Comparison of ENCODE assay signal across 8 cellular contexts in the genomic region with DNA sequence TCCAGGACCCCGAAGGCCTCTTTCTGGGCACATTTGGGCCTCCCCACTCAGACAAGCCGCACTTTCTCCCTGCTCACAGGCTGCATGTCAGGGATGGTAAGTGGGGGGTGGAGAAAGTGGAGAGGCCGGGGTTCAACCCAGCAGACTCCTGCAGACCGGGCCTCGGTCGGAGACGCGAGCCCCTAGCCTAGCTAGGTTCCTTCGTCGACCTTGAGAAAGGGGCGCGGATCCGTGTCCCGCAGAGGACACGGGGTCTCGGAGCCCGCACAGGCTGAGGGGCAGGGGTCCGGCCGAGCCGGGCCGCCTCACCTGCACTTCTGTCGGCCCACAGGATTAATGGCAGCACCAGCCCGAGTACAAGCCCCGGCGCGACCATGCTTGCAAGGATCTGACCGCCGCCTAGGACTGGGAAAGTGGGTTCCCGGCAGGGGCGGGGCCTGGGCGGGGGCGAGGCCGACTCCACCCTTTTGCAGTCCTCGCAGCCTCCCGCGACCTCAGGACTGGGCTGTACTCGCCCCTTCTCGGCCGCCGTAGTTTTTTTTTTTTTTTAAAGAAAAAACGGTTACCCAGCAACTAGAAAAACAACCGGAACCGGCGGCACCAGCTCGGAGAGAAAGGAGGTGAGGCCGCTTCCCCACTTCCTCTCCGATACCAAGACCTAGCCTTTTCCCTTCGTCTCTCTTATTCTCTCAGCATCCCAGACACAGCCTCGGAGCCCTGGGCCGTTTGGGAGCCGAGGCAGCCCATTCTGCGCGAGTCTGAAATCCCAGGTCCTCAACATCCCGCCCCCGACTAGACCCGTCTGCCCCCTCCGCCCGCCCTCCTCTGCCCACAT. TPM values are rescaled to one million over a fixed set of nuclear protein-coding genes. Genes with fewer than 3 reads are reported as not detected.
A peak's percentile ranks its signal among the peaks of the same experiment; 100 is the strongest.
DNase-seq lines count a peak whose midpoint lies in the region; ATAC-seq and TF ChIP-seq lines count a peak whose summit lies in the region.

A gene with protein sequence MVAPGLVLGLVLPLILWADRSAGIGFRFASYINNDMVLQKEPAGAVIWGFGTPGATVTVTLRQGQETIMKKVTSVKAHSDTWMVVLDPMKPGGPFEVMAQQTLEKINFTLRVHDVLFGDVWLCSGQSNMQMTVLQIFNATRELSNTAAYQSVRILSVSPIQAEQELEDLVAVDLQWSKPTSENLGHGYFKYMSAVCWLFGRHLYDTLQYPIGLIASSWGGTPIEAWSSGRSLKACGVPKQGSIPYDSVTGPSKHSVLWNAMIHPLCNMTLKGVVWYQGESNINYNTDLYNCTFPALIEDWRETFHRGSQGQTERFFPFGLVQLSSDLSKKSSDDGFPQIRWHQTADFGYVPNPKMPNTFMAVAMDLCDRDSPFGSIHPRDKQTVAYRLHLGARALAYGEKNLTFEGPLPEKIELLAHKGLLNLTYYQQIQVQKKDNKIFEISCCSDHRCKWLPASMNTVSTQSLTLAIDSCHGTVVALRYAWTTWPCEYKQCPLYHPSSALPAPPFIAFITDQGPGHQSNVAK (minus strand): TSS at position 407 of the 835 bp plus-strand sequence. CDS start 31 bp downstream, at position 376.
A gene (plus strand): TSS at position 572 of the 835 bp plus-strand sequence. CDS start 1,361 bp downstream, outside the sequence.

- H3K9me3 Mint-ChIP-seq in activated T-helper 2 cell treated with anti-CD3 and anti-CD28 coated beads, Interferon-gamma antibody, Interleukin-2, Interleukin-4, amounts not matched to agents 10 μg/mL and 5 μg/mL and 100 μg/mL, durations not matched to agents 14 hours and 24 hours and 36 hours: no peaks in the 10 kb centered on the region
- peaks cover 0 to 1% (median 0%) of the 10 kb centered on the region in 7 donors for H3K9me3 Mint-ChIP-seq in naive B cell
- no peaks in the 10 kb centered on the region for H3K9me3 Mint-ChIP-seq in stimulated activated effector memory CD8-positive, alpha-beta T cell treated with anti-CD3 and anti-CD28 coated beads, Interleukin-12 subunit alpha, Interleukin-12 subunit beta, amount 100 ng/mL, for 72 hours

- H3K4me1 Mint-ChIP-seq in activated T-helper 2 cell treated with anti-CD3 and anti-CD28 coated beads, Interferon-gamma antibody, Interleukin-2, Interleukin-4, amounts not matched to agents 10 μg/mL and 5 μg/mL and 100 μg/mL, durations not matched to agents 14 hours and 24 hours and 36 hours (ENCODE audit: low read depth): peaks cover 36% of the 10 kb centered on the region
- peaks cover 9 to 24% (median 23%) of the 10 kb centered on the region in 3 donors for H3K4me1 Mint-ChIP-seq in naive B cell
- peaks cover 18% of the 10 kb centered on the region for H3K4me1 Mint-ChIP-seq in stimulated activated effector memory CD8-positive, alpha-beta T cell treated with anti-CD3 and anti-CD28 coated beads, Interleukin-12 subunit alpha, Interleukin-12 subunit beta, amount 100 ng/mL, for 72 hours

- ATAC-seq in GM21717 (IDR thresholded peaks at IDR 0.05; ENCODE audit: unreplicated experiment) (peak; percentile 92), naive B cell (ENCODE audit: low read depth in 2 of 2) (peak; percentile 78 to 81)
- ATAC-seq in stimulated activated effector memory CD8-positive, alpha-beta T cell treated with anti-CD3 and anti-CD28 coated beads, Interleukin-12 subunit alpha, Interleukin-12 subunit beta, amount 100 ng/mL, for 72 hours: peak; percentile 94

- in situ Hi-C loops in KBM-7 (cut with MboI; ENCODE audit: low pct_unique_long_range_greater_than_20kb, low sequenced_read_pairs): loop anchor here (25.0 kb wide), 1 partner anchor 164 kb away; no protein-coding TSS in a partner anchor

- H3K27ac Mint-ChIP-seq in activated T-helper 2 cell treated with anti-CD3 and anti-CD28 coated beads, Interferon-gamma antibody, Interleukin-2, Interleukin-4, amounts not matched to agents 10 μg/mL and 5 μg/mL and 100 μg/mL, durations not matched to agents 14 hours and 24 hours and 36 hours: peak within 1 kb of the TSS; percentile 86
- H3K27ac Mint-ChIP-seq in naive B cell: peak within 1 kb of the TSS; percentile 97 to 100 (median 100)
- H3K27ac Mint-ChIP-seq in stimulated activated effector memory CD8-positive, alpha-beta T cell treated with anti-CD3 and anti-CD28 coated beads, Interleukin-12 subunit alpha, Interleukin-12 subunit beta, amount 100 ng/mL, for 72 hours: peak within 1 kb of the TSS; percentile 96

- H3K27me3 Mint-ChIP-seq in activated T-helper 2 cell treated with anti-CD3 and anti-CD28 coated beads, Interferon-gamma antibody, Interleukin-2, Interleukin-4, amounts not matched to agents 10 μg/mL and 5 μg/mL and 100 μg/mL, durations not matched to agents 14 hours and 24 hours and 36 hours (ENCODE audit: low read depth): no peaks in the 10 kb centered on the region
- no peaks in the 10 kb centered on the region for H3K27me3 Mint-ChIP-seq in naive B cell

- peaks cover 3% of the 10 kb centered on the region for H3K4me1 ChIP-seq in fibroblast of lung (ENCODE audit: control insufficient read depth, extremely low read depth, insufficient read depth, low read length)

- no peak for TF ChIP-seq CTCF in fibroblast of lung (conservative IDR thresholded peaks at IDR 0.05 in 1 of 2, IDR thresholded peaks at IDR 0.05 in 1 of 2; ENCODE audit: low read depth in 1 of 2, low read length in 2 of 2)

- peak within 1 kb of the TSS; percentile 88 for H3K4me3 Mint-ChIP-seq in activated T-helper 2 cell treated with anti-CD3 and anti-CD28 coated beads, Interferon-gamma antibody, Interleukin-2, Interleukin-4, amounts not matched to agents 10 μg/mL and 5 μg/mL and 100 μg/mL, durations not matched to agents 14 hours and 24 hours and 36 hours (ENCODE audit: low read depth)
- H3K4me3 Mint-ChIP-seq in naive B cell: peak within 1 kb of the TSS; percentile 80 to 96 (median 94)
- peak within 1 kb of the TSS; percentile 76 for H3K4me3 Mint-ChIP-seq in stimulated activated effector memory CD8-positive, alpha-beta T cell treated with anti-CD3 and anti-CD28 coated beads, Interleukin-12 subunit alpha, Interleukin-12 subunit beta, amount 100 ng/mL, for 72 hours

- H3K9me3 ChIP-seq in fibroblast of lung (ENCODE audit: control insufficient read depth, insufficient read depth, low read depth, low read length): no peaks in the 10 kb centered on the region

- peak within 1 kb of the TSS; percentile 73 for H2AFZ ChIP-seq in fibroblast of lung (ENCODE audit: low read length)

- H3K27ac ChIP-seq in fibroblast of lung (ENCODE audit: insufficient read depth, low read length): peak within 1 kb of the TSS; percentile 86

- no peaks in the 10 kb centered on the region for H3K36me3 ChIP-seq in fibroblast of lung (ENCODE audit: control insufficient read depth, insufficient read depth, low read length)

- H3K4me2 ChIP-seq in fibroblast of lung (ENCODE audit: extremely low read depth, insufficient read depth, low read length): peak within 1 kb of the TSS; percentile 97

- peak within 1 kb of the TSS; percentile 52 to 80 (median 73) for H3K4me3 ChIP-seq in fibroblast of lung (replicated peaks in 1 of 4; ENCODE audit: control extremely low read depth in 1 of 4, insufficient read depth in 1 of 4, low read depth in 3 of 4, low read length in 4 of 4)

- intact Hi-C loops in activated T-helper 2 cell treated with anti-CD3 and anti-CD28 coated beads, Interferon-gamma antibody, Interleukin-2, Interleukin-4, amounts not matched to agents 10 μg/mL and 5 μg/mL and 100 μg/mL, durations not matched to agents 14 hours and 24 hours and 36 hours (cut with micrococcal nuclease): loop anchor here (1.0 to 2.0 kb wide), 6 partner anchors 51 to 437 kb away; a partner anchor contains a TSS

- H4K20me1 ChIP-seq in fibroblast of lung (ENCODE audit: control insufficient read depth, extremely low read depth, insufficient read depth, low read length): no peaks in the 10 kb centered on the region

- H3K9ac ChIP-seq in fibroblast of lung (ENCODE audit: insufficient read depth, low read length): peak within 1 kb of the TSS; percentile 92

- H3K79me2 ChIP-seq in fibroblast of lung (ENCODE audit: control insufficient read depth, insufficient read depth, low read length): no peaks in the 10 kb centered on the region

- DNase-seq in DMS79 (lab: John Stamatoyannopoulos, UW) (peak; percentile 91), KBM-7 (peak; percentile 95), RPMI8226 (peak; percentile 87), fibroblast of lung (ENCODE audit: low read depth in 2 of 2) (peak; percentile 96 to 98), naive B cell (peak; percentile 85)
- DNase-seq in activated T-helper 2 cell treated with anti-CD3 and anti-CD28 coated beads, Interferon-gamma antibody, Interleukin-2, Interleukin-4, amounts not matched to agents 10 μg/mL and 5 μg/mL and 100 μg/mL, durations not matched to agents 14 hours and 24 hours and 36 hours (ENCODE audit: low spot score): peak; percentile 84
- peak; percentile 71 to 94 for DNase-seq in stimulated activated effector memory CD8-positive, alpha-beta T cell treated with anti-CD3 and anti-CD28 coated beads, Interleukin-12 subunit alpha, Interleukin-12 subunit beta, amount 100 ng/mL, for 72 hours (ENCODE audit: low spot score in 2 of 2)

- no peaks in the 10 kb centered on the region for H3K36me3 Mint-ChIP-seq in activated T-helper 2 cell treated with anti-CD3 and anti-CD28 coated beads, Interferon-gamma antibody, Interleukin-2, Interleukin-4, amounts not matched to agents 10 μg/mL and 5 μg/mL and 100 μg/mL, durations not matched to agents 14 hours and 24 hours and 36 hours (ENCODE audit: low read depth)
- H3K36me3 Mint-ChIP-seq in naive B cell: no peaks in the 10 kb centered on the region
- H3K36me3 Mint-ChIP-seq in stimulated activated effector memory CD8-positive, alpha-beta T cell treated with anti-CD3 and anti-CD28 coated beads, Interleukin-12 subunit alpha, Interleukin-12 subunit beta, amount 100 ng/mL, for 72 hours: peaks cover 17% of the 10 kb centered on the region

- no peaks in the 10 kb centered on the region for H3K27me3 ChIP-seq in fibroblast of lung (ENCODE audit: control insufficient read depth, insufficient read depth, low read length)

RNA-seq across cellular contexts. Expression of the first gene that starts in this region (rescaled TPM):
- 5.0 and 5.2 TPM in 2 replicates for total RNA-seq in activated T-helper 2 cell treated with anti-CD3 and anti-CD28 coated beads, Interferon-gamma antibody, Interleukin-2, Interleukin-4, amounts not matched to agents 10 μg/mL and 5 μg/mL and 100 μg/mL, durations not matched to agents 14 hours and 24 hours and 36 hours
- 23.1 and 28.9 TPM in 2 replicates for total RNA-seq in fibroblast of lung
- polyA plus RNA-seq in fibroblast of lung (42.3 and 67.0 TPM in 2 replicates), naive B cell (ENCODE audit: low read depth in 6 of 6) (1 to 10 TPM; 2.4 to 3.9 (median 3.2) TPM)
- polyA plus RNA-seq in fibroblast of lung (2012): 18.2 and 33.0 TPM in 2 replicates
- polyA minus RNA-seq in fibroblast of lung (ENCODE audit: low replicate concordance): 12.3 and 23.8 TPM in 2 replicates

RNA-seq across cellular contexts. Expression of the second gene that starts in this region (rescaled TPM):
- 2.3 and 2.9 TPM in 2 replicates for total RNA-seq in activated T-helper 2 cell treated with anti-CD3 and anti-CD28 coated beads, Interferon-gamma antibody, Interleukin-2, Interleukin-4, amounts not matched to agents 10 μg/mL and 5 μg/mL and 100 μg/mL, durations not matched to agents 14 hours and 24 hours and 36 hours
- 10.0 and 18.0 TPM in 2 replicates for total RNA-seq in fibroblast of lung
- polyA plus RNA-seq in fibroblast of lung (19.1 and 27.0 TPM in 2 replicates), naive B cell (ENCODE audit: low read depth in 6 of 6) (1 to 10 TPM in 5 of 6 donors, under 1 TPM in 1; 0.70 to 3.1 (median 1.7) TPM)
- 24.9 and 28.6 TPM in 2 replicates for polyA plus RNA-seq in fibroblast of lung (2012)
- polyA minus RNA-seq in fibroblast of lung (ENCODE audit: low replicate concordance): 0.11 TPM in 1 of 2 replicates, not detected in the other

Comparison
In these comparisons a context has a peak if more than half of its experiments do, and no peak if none do; other contexts are left out.
1. Peak in every context shown above with its lines: DNase-seq, ATAC-seq, H3K4me3 ChIP-seq and H3K27ac ChIP-seq.